ENCODE assay signal across 1 cellular context in the genomic region with DNA sequence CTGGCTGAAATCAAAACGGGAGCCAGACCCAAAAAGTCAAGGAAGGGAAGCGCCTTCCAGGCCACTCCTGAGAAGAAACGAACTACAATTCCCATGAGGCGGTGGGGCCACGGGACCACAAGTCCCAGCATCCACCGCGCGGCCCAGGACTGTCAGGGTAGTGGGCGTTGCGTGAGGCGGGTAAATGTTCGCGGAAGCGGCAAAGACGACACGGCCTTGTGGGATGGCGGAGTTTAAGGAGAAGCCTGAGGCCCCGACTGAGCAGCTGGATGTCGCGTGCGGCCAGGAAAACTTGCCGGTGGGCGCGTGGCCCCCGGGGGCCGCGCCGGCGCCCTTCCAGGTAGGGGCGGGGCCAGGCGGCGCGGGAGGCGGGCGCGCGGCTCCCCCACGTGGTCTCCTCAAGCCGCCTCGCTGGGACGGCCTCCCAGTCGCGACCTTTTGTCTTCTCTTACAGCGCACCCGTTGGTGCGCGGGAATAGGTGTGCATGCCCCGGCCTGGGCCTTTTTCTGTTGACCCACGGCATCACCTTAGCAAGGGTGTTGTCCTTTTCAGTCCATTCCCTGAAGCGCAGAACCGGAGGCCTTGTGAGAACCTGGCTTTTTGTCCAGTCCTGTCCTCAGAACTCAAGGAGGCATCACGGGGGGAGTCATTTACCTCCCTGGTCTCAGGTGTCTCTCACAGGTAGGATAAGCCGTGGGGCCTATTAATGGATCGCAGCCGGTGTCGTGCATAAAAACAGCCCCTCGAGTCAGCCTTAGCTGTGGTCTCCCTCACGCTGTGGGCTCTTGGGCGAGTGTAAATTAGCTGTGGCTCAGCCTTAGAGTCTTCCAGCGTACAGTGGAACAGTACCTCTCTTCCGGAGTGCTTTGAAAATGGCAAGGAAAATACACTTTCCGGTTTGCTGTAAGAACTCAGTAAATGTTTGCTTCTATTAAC.
TF ChIP-seq lines count a peak whose summit lies in the region.

A gene (plus strand): TSS at position 183 of the 937 bp plus-strand sequence. CDS start 2 bp downstream, at position 185.

TF ChIP-seq in HepG2, 621 proteins besides CTCF, POLR2A, EP300 and RAD21 (continued from another document and continues in another):
- TF ChIP-seq, protein P1, sequence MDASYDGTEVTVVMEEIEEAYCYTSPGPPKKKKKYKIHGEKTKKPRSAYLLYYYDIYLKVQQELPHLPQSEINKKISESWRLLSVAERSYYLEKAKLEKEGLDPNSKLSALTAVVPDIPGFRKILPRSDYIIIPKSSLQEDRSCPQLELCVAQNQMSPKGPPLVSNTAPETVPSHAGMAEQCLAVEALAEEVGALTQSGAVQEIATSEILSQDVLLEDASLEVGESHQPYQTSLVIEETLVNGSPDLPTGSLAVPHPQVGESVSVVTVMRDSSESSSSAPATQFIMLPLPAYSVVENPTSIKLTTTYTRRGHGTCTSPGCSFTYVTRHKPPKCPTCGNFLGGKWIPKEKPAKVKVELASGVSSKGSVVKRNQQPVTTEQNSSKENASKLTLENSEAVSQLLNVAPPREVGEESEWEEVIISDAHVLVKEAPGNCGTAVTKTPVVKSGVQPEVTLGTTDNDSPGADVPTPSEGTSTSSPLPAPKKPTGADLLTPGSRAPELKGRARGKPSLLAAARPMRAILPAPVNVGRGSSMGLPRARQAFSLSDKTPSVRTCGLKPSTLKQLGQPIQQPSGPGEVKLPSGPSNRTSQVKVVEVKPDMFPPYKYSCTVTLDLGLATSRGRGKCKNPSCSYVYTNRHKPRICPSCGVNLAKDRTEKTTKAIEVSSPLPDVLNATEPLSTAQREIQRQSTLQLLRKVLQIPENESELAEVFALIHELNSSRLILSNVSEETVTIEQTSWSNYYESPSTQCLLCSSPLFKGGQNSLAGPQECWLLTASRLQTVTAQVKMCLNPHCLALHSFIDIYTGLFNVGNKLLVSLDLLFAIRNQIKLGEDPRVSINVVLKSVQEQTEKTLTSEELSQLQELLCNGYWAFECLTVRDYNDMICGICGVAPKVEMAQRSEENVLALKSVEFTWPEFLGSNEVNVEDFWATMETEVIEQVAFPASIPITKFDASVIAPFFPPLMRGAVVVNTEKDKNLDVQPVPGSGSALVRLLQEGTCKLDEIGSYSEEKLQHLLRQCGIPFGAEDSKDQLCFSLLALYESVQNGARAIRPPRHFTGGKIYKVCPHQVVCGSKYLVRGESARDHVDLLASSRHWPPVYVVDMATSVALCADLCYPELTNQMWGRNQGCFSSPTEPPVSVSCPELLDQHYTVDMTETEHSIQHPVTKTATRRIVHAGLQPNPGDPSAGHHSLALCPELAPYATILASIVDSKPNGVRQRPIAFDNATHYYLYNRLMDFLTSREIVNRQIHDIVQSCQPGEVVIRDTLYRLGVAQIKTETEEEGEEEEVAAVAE (CRISPR knock-in tag; IDR thresholded peaks at IDR 0.05; ENCODE audit: borderline replicate concordance), result peak; percentile 36; the same call in 1 of the 2 replicates
- TF ChIP-seq CBX5 (CRISPR knock-in tag; IDR thresholded peaks at IDR 0.05; ENCODE audit: borderline replicate concordance) (no peak), ZNF83 (CRISPR knock-in tag; IDR thresholded peaks at IDR 0.05; ENCODE audit: borderline replicate concordance) (no peak), KLF11 (CRISPR knock-in tag; IDR thresholded peaks at IDR 0.05) (no peak), YEATS2 (CRISPR knock-in tag; IDR thresholded peaks at IDR 0.05; ENCODE audit: borderline replicate concordance) (peak; percentile 37; the same call in 1 of the 2 replicates), ZNF547 (CRISPR knock-in tag; IDR thresholded peaks at IDR 0.05) (peak; percentile 18), HMG20B (CRISPR knock-in tag; conservative IDR thresholded peaks at IDR 0.05) (no peak; the same call in 1 of the 2 replicates), ATF7 (IDR thresholded peaks at IDR 0.05) (no peak), ATF7 (CRISPR knock-in tag; IDR thresholded peaks at IDR 0.05) (no peak), RARG (CRISPR knock-in tag; IDR thresholded peaks at IDR 0.05; ENCODE audit: low read depth) (no peak), ZNF792 (CRISPR knock-in tag; IDR thresholded peaks at IDR 0.05) (0 out of 2 replicates have a peak, but pooled peaks have one; percentile 29), ZNF569 (CRISPR knock-in tag; IDR thresholded peaks at IDR 0.05; ENCODE audit: borderline replicate concordance) (no peak), HDAC6 (IDR thresholded peaks at IDR 0.05; ENCODE audit: low read depth, low read length) (no peak), ZSCAN21 (CRISPR knock-in tag; IDR thresholded peaks at IDR 0.05; ENCODE audit: borderline replicate concordance) (peak; percentile 75), MZF1 (CRISPR knock-in tag; IDR thresholded peaks at IDR 0.05; ENCODE audit: borderline replicate concordance) (no peak), ZNF780A (CRISPR knock-in tag; IDR thresholded peaks at IDR 0.05) (no peak), CBX2 (IDR thresholded peaks at IDR 0.05; ENCODE audit: low read depth, low read length) (no peak), CBX2 (CRISPR knock-in tag; IDR thresholded peaks at IDR 0.05; ENCODE audit: low read depth) (no peak), MAZ (IDR thresholded peaks at IDR 0.05; ENCODE audit: borderline replicate concordance, low read depth, low read length) (peak; percentile 54; the same call in 1 of the 2 replicates), MAZ (CRISPR knock-in tag; IDR thresholded peaks at IDR 0.05; ENCODE audit: low read depth) (peak; percentile 59), ZNF432 (CRISPR knock-in tag; IDR thresholded peaks at IDR 0.05; ENCODE audit: borderline replicate concordance) (no peak), RXRB (CRISPR knock-in tag; IDR thresholded peaks at IDR 0.05; ENCODE audit: borderline replicate concordance) (peak; percentile 33; the same call in 1 of the 2 replicates), FOSL1 (CRISPR knock-in tag; IDR thresholded peaks at IDR 0.05; ENCODE audit: borderline replicate concordance) (no peak), ZC3H4 (CRISPR knock-in tag; IDR thresholded peaks at IDR 0.05; ENCODE audit: borderline replicate concordance) (no peak), NR1H2 (CRISPR knock-in tag; IDR thresholded peaks at IDR 0.05; ENCODE audit: borderline replicate concordance, low read depth) (no peak), ZNF652 (CRISPR knock-in tag; IDR thresholded peaks at IDR 0.05; ENCODE audit: borderline replicate concordance, low read depth) (no peak), ZNF841 (CRISPR knock-in tag; IDR thresholded peaks at IDR 0.05; ENCODE audit: borderline replicate concordance) (no peak), FOXP1 (IDR thresholded peaks at IDR 0.05) (no peak), FOXP1 (CRISPR knock-in tag; IDR thresholded peaks at IDR 0.05) (no peak), ZNF530 (CRISPR knock-in tag; IDR thresholded peaks at IDR 0.05; ENCODE audit: low read depth) (no peak)
- TF ChIP-seq, protein P2, sequence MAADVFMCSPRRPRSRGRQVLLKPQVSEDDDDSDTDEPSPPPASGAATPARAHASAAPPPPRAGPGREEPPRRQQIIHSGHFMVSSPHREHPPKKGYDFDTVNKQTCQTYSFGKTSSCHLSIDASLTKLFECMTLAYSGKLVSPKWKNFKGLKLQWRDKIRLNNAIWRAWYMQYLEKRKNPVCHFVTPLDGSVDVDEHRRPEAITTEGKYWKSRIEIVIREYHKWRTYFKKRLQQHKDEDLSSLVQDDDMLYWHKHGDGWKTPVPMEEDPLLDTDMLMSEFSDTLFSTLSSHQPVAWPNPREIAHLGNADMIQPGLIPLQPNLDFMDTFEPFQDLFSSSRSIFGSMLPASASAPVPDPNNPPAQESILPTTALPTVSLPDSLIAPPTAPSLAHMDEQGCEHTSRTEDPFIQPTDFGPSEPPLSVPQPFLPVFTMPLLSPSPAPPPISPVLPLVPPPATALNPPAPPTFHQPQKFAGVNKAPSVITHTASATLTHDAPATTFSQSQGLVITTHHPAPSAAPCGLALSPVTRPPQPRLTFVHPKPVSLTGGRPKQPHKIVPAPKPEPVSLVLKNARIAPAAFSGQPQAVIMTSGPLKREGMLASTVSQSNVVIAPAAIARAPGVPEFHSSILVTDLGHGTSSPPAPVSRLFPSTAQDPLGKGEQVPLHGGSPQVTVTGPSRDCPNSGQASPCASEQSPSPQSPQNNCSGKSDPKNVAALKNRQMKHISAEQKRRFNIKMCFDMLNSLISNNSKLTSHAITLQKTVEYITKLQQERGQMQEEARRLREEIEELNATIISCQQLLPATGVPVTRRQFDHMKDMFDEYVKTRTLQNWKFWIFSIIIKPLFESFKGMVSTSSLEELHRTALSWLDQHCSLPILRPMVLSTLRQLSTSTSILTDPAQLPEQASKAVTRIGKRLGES (CRISPR knock-in tag; IDR thresholded peaks at IDR 0.05; ENCODE audit: borderline replicate concordance), result no peak
- TF ChIP-seq, protein P3, sequence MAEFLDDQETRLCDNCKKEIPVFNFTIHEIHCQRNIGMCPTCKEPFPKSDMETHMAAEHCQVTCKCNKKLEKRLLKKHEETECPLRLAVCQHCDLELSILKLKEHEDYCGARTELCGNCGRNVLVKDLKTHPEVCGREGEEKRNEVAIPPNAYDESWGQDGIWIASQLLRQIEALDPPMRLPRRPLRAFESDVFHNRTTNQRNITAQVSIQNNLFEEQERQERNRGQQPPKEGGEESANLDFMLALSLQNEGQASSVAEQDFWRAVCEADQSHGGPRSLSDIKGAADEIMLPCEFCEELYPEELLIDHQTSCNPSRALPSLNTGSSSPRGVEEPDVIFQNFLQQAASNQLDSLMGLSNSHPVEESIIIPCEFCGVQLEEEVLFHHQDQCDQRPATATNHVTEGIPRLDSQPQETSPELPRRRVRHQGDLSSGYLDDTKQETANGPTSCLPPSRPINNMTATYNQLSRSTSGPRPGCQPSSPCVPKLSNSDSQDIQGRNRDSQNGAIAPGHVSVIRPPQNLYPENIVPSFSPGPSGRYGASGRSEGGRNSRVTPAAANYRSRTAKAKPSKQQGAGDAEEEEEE (CRISPR knock-in tag; IDR thresholded peaks at IDR 0.05; ENCODE audit: borderline replicate concordance), result no peak
- TF ChIP-seq, protein P4, sequence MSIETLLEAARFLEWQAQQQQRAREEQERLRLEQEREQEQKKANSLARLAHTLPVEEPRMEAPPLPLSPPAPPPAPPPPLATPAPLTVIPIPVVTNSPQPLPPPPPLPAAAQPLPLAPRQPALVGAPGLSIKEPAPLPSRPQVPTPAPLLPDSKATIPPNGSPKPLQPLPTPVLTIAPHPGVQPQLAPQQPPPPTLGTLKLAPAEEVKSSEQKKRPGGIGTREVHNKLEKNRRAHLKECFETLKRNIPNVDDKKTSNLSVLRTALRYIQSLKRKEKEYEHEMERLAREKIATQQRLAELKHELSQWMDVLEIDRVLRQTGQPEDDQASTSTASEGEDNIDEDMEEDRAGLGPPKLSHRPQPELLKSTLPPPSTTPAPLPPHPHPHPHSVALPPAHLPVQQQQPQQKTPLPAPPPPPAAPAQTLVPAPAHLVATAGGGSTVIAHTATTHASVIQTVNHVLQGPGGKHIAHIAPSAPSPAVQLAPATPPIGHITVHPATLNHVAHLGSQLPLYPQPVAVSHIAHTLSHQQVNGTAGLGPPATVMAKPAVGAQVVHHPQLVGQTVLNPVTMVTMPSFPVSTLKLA (IDR thresholded peaks at IDR 0.05), result no peak
- TF ChIP-seq, protein P5, sequence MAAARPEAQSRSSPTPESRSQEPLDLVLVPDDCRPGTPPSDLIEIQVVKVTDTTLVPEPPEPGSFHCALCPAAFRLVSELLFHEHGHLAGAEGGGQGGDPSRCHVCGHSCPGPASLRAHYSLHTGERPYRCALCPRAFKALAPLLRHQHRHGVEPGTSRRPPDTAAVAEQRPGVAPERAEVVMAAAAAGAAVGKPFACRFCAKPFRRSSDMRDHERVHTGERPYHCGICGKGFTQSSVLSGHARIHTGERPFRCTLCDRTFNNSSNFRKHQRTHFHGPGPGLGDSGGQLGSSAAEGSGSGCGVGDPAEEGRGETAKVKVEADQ (CRISPR knock-in tag; IDR thresholded peaks at IDR 0.05; ENCODE audit: borderline replicate concordance), result no peak
- TF ChIP-seq, protein P6, sequence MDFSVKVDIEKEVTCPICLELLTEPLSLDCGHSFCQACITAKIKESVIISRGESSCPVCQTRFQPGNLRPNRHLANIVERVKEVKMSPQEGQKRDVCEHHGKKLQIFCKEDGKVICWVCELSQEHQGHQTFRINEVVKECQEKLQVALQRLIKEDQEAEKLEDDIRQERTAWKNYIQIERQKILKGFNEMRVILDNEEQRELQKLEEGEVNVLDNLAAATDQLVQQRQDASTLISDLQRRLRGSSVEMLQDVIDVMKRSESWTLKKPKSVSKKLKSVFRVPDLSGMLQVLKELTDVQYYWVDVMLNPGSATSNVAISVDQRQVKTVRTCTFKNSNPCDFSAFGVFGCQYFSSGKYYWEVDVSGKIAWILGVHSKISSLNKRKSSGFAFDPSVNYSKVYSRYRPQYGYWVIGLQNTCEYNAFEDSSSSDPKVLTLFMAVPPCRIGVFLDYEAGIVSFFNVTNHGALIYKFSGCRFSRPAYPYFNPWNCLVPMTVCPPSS (IDR thresholded peaks at IDR 0.05), result no peak
- TF ChIP-seq, protein P7, sequence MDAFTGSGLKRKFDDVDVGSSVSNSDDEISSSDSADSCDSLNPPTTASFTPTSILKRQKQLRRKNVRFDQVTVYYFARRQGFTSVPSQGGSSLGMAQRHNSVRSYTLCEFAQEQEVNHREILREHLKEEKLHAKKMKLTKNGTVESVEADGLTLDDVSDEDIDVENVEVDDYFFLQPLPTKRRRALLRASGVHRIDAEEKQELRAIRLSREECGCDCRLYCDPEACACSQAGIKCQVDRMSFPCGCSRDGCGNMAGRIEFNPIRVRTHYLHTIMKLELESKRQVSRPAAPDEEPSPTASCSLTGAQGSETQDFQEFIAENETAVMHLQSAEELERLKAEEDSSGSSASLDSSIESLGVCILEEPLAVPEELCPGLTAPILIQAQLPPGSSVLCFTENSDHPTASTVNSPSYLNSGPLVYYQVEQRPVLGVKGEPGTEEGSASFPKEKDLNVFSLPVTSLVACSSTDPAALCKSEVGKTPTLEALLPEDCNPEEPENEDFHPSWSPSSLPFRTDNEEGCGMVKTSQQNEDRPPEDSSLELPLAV (CRISPR knock-in tag; conservative IDR thresholded peaks at IDR 0.05; ENCODE audit: low read depth), result no peak
- TF ChIP-seq, protein P8, sequence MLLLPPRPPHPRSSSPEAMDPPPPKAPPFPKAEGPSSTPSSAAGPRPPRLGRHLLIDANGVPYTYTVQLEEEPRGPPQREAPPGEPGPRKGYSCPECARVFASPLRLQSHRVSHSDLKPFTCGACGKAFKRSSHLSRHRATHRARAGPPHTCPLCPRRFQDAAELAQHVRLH (CRISPR knock-in tag; IDR thresholded peaks at IDR 0.05; ENCODE audit: borderline replicate concordance, low read depth), result 0 out of 2 replicates have a peak, but pooled peaks have one; percentile 47
- TF ChIP-seq, protein P9, sequence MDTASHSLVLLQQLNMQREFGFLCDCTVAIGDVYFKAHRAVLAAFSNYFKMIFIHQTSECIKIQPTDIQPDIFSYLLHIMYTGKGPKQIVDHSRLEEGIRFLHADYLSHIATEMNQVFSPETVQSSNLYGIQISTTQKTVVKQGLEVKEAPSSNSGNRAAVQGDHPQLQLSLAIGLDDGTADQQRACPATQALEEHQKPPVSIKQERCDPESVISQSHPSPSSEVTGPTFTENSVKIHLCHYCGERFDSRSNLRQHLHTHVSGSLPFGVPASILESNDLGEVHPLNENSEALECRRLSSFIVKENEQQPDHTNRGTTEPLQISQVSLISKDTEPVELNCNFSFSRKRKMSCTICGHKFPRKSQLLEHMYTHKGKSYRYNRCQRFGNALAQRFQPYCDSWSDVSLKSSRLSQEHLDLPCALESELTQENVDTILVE (CRISPR knock-in tag; IDR thresholded peaks at IDR 0.05), result no peak
- TF ChIP-seq, protein P10, sequence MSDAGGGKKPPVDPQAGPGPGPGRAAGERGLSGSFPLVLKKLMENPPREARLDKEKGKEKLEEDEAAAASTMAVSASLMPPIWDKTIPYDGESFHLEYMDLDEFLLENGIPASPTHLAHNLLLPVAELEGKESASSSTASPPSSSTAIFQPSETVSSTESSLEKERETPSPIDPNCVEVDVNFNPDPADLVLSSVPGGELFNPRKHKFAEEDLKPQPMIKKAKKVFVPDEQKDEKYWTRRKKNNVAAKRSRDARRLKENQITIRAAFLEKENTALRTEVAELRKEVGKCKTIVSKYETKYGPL (CRISPR knock-in tag; IDR thresholded peaks at IDR 0.05), result no peak
